Comparison of ENCODE assay signal across 2 cellular contexts in the genomic region with DNA sequence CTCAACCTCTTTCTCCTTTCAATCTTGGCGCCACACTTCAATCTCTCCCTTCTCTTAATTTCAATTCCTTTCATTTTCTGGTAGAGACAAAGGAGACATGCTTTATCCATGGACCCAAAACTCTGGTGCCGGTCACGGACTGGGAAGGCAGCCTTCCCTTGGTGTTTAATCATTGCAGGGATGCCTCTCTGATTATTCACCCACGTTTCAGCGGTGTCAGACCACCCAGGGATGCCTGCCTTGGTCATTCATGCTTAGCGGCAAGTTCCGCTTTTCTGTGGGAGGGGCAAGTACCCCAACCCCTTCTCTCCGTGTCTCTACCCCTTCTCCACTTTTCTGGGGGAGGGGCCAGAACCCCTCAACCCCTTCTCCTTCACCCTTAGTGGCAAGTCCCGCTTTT. TPM values are rescaled to one million over a fixed set of nuclear protein-coding genes. Genes with fewer than 3 reads are reported as not detected.
"Had no signal": no experiment of that assay in that cellular context is flagged by ENCODE, and none has a peak within 500 bp of the region (broad histone marks: within the 10 kb centered on the region; RNA-seq: fewer than 3 reads in every experiment).

No MANE protein-coding gene starts in this region.

RNA-seq across cellular contexts. Expression of a gene that starts 34.1 kb away (rescaled TPM):
- total RNA-seq: G401, GM12878 had no signal
